ENCODE assay signal across 22 cellular contexts in the genomic region with DNA sequence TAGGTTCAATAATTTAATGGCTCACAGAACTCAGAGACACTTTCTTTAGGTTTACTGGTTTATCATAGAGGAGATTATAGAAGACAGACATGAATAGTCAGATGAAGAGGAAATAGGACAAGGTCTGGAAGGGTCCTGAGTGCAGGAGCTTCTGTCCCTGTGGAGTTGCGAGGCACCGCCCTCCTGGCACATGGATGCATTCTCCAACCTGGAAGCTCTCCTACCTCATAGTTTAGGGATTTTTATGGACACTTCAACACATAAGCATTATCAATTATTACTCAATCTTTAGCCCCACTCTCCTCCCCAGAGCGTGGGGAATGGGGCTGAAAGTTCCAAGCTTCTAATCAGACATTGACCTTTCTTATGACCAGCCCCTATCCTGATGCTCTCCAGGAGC. TPM values are rescaled to one million over a fixed set of nuclear protein-coding genes. Genes with fewer than 3 reads are reported as not detected.
"Had no signal": no experiment of that assay in that cellular context is flagged by ENCODE, and none has a peak within 500 bp of the region (broad histone marks: within the 10 kb centered on the region; RNA-seq: fewer than 3 reads in every experiment).

No MANE protein-coding gene starts in this region.

- DNase-seq: activated CD4-positive, alpha-beta memory T cell treated with anti-CD3 and anti-CD28 coated beads for 36 hours; activated CD4-positive, alpha-beta T cell treated with anti-CD3 and anti-CD28 coated beads, Interleukin-2, amount 10 ng/mL, durations not matched to agents 7 days and 5 days; activated CD4-positive, CD25-positive, alpha-beta regulatory T cell; activated CD8-positive, alpha-beta memory T cell treated with anti-CD3 and anti-CD28 coated beads for 24 hours; activated naive CD4-positive, alpha-beta T cell treated with anti-CD3 and anti-CD28 coated beads, Interleukin-2, amount 50 U/mL, for 16 hours; activated naive CD8-positive, alpha-beta T cell treated with anti-CD3 and anti-CD28 coated beads, Interleukin-2, amount 10 ng/mL, durations not matched to agents 7 days and 5 days; activated T-cell treated with anti-CD3 and anti-CD28 coated beads for 4 hours; adrenal gland; anterior cingulate cortex; Kasumi-1; KBM-7; NCI-H1105 treated with DMSO at 0.1 percent for 48 hours; NCI-H1930; NCI-H2107; NCI-H510A treated with DMSO at 0.1 percent for 48 hours; NCI-H69; NK-92 treated with Interleukin-12 subunit alpha and Interleukin-12 subunit beta, amount 100 ng/mL, for 24 hours; OCI-M1; SIG-M5; T-helper 17 cell; T-helper 9 cell had no signal

- H3K4me3 ChIP-seq: adrenal gland had no signal

- H3K27ac ChIP-seq: adrenal gland had no signal

- H3K27me3 ChIP-seq: adrenal gland had no signal

- H3K4me1 Mint-ChIP-seq: central memory CD8-positive, alpha-beta T cell; T-helper 17 cell had no signal

- H3K9me3 Mint-ChIP-seq: activated CD4-positive, alpha-beta memory T cell treated with anti-CD3 and anti-CD28 coated beads for 36 hours; activated CD4-positive, alpha-beta T cell treated with anti-CD3 and anti-CD28 coated beads, Interleukin-2, amount 10 ng/mL, durations not matched to agents 7 days and 5 days; activated naive CD8-positive, alpha-beta T cell treated with anti-CD3 and anti-CD28 coated beads, Interleukin-2, amount 10 ng/mL, durations not matched to agents 7 days and 5 days; central memory CD8-positive, alpha-beta T cell had no signal

- H3K4me3 Mint-ChIP-seq: activated CD4-positive, alpha-beta memory T cell treated with anti-CD3 and anti-CD28 coated beads for 36 hours; activated CD4-positive, alpha-beta T cell treated with anti-CD3 and anti-CD28 coated beads, Interleukin-2, amount 10 ng/mL, durations not matched to agents 7 days and 5 days; activated naive CD8-positive, alpha-beta T cell treated with anti-CD3 and anti-CD28 coated beads, Interleukin-2, amount 10 ng/mL, durations not matched to agents 7 days and 5 days; central memory CD8-positive, alpha-beta T cell; T-helper 17 cell had no signal

- H3K27ac Mint-ChIP-seq: activated CD4-positive, alpha-beta memory T cell treated with anti-CD3 and anti-CD28 coated beads for 36 hours; activated CD4-positive, alpha-beta T cell treated with anti-CD3 and anti-CD28 coated beads, Interleukin-2, amount 10 ng/mL, durations not matched to agents 7 days and 5 days; activated naive CD8-positive, alpha-beta T cell treated with anti-CD3 and anti-CD28 coated beads, Interleukin-2, amount 10 ng/mL, durations not matched to agents 7 days and 5 days had no signal

- H3K9me3 ChIP-seq: adrenal gland had no signal

- H3K36me3 Mint-ChIP-seq: activated CD4-positive, alpha-beta memory T cell treated with anti-CD3 and anti-CD28 coated beads for 36 hours; activated naive CD8-positive, alpha-beta T cell treated with anti-CD3 and anti-CD28 coated beads, Interleukin-2, amount 10 ng/mL, durations not matched to agents 7 days and 5 days had no signal

- H3K36me3 ChIP-seq: adrenal gland had no signal

RNA-seq across cellular contexts. Expression of a gene that starts 28.6 kb away (rescaled TPM):
- total RNA-seq: activated CD4-positive, alpha-beta memory T cell treated with anti-CD3 and anti-CD28 coated beads for 36 hours; activated CD4-positive, alpha-beta T cell treated with anti-CD3 and anti-CD28 coated beads, Interleukin-2, amount 10 ng/mL, durations not matched to agents 7 days and 5 days; activated naive CD8-positive, alpha-beta T cell treated with anti-CD3 and anti-CD28 coated beads, Interleukin-2, amount 10 ng/mL, durations not matched to agents 7 days and 5 days; T-helper 17 cell had no signal

RNA-seq across cellular contexts. Expression of a gene that starts 54.0 kb away (rescaled TPM):
- total RNA-seq: activated CD4-positive, alpha-beta T cell treated with anti-CD3 and anti-CD28 coated beads, Interleukin-2, amount 10 ng/mL, durations not matched to agents 7 days and 5 days had no signal
